ENCODE assay signal across 20 cellular contexts in genomic region chr4:25694466-25694865, GRCh38. TPM values are rescaled to one million over a fixed set of nuclear protein-coding genes. Genes with fewer than 3 reads are reported as not detected.
DNase-seq lines count a peak whose midpoint lies in the region; ATAC-seq, FAIRE-seq and TF ChIP-seq lines count a peak whose summit lies in the region.
"Had no signal": no experiment of that assay in that cellular context is flagged by ENCODE, and none has a peak within 500 bp of the region (broad histone marks: within the 10 kb centered on the region; RNA-seq: fewer than 3 reads in every experiment).

No MANE protein-coding gene starts in this region.

- no peak overlapping the region for H3K4me3 ChIP-seq in right lobe of liver

- no peaks in the 10 kb centered on the region for H3K4me1 ChIP-seq in right lobe of liver

- H3K9me3 Mint-ChIP-seq in activated T-helper 17 cell treated with anti-CD3 and anti-CD28 coated beads, Interleukin-2, amount 50 U/mL, for 72 hours = peaks cover 4% of the 10 kb centered on the region
- peaks cover 6% of the 10 kb centered on the region for H3K9me3 Mint-ChIP-seq in CD4-positive, alpha-beta T cell

- DNase-seq in CMK (ENCODE audit: low read depth) = peak; percentile 17
- peak; percentile 52 for DNase-seq in HTR-8/SVneo (ENCODE audit: insufficient read length, low spot score)
- peak; percentile 14 for DNase-seq in astrocyte of the hippocampus (ENCODE audit: low read depth, low spot score)
- no peak for DNase-seq in right lobe of liver
- DNase-seq in CD4-positive, alpha-beta T cell = no peak
- DNase-seq: activated naive CD8-positive, alpha-beta T cell treated with anti-CD3 and anti-CD28 coated beads, Interleukin-2, amount 50 U/mL, for 24 hours; Calu3; immature natural killer cell; NCI-H1105; NCI-H748 treated with DMSO at 0.1 percent for 48 hours; retina; WERI-Rb-1 had no signal

- ATAC-seq in right lobe of liver (peak in 3 of 4 donors; percentile 35 to 44 (median 37)), HG03439 (IDR thresholded peaks at IDR 0.05; ENCODE audit: unreplicated experiment) (no peak), GM18861 (IDR thresholded peaks at IDR 0.05; ENCODE audit: unreplicated experiment) (no peak)
- no peak for ATAC-seq in activated T-helper 17 cell treated with anti-CD3 and anti-CD28 coated beads, Interleukin-2, amount 50 U/mL, for 72 hours (replicated peaks)
- no peak for ATAC-seq in CD4-positive, alpha-beta T cell (ENCODE audit: poor library complexity)
- ATAC-seq: activated naive CD8-positive, alpha-beta T cell treated with anti-CD3 and anti-CD28 coated beads, Interleukin-2, amount 50 U/mL, for 24 hours; HCT116; Panc1 had no signal

- no peak overlapping the region for H3K27ac Mint-ChIP-seq in activated T-helper 17 cell treated with anti-CD3 and anti-CD28 coated beads, Interleukin-2, amount 50 U/mL, for 72 hours
- H3K27ac Mint-ChIP-seq in CD4-positive, alpha-beta T cell = no peak overlapping the region
- H3K27ac Mint-ChIP-seq: activated naive CD8-positive, alpha-beta T cell treated with anti-CD3 and anti-CD28 coated beads, Interleukin-2, amount 50 U/mL, for 24 hours; activated T-helper 1 cell treated with anti-CD3 and anti-CD28 coated beads, Interleukin-12 subunit alpha, Interleukin-12 subunit beta, Interleukin-2, Interleukin-4 antibody, amounts not matched to agents 30 ng/mL and 10 ng/mL and 1 ng/mL, durations not matched to agents 14 hours and 24 hours and 36 hours; immature natural killer cell; mesothelial cell of epicardium had no signal

- no peak for TF ChIP-seq POLR2A in right lobe of liver (IDR thresholded peaks at IDR 0.05)

- CTCF ChIA-PET in CD4-positive, alpha-beta T cell (lab: Charles Lee) = no interaction called here

- no peaks in the 10 kb centered on the region for H3K9me3 ChIP-seq in right lobe of liver
- H3K9me3 ChIP-seq in CD4-positive, alpha-beta T cell (ENCODE audit: control insufficient read depth, low read length) = no peaks in the 10 kb centered on the region

- POLR2A ChIA-PET in CD4-positive, alpha-beta T cell (lab: Charles Lee) = no interaction called here

- H3K36me3 Mint-ChIP-seq in activated T-helper 17 cell treated with anti-CD3 and anti-CD28 coated beads, Interleukin-2, amount 50 U/mL, for 72 hours (ENCODE audit: low read depth) = no peaks in the 10 kb centered on the region
- H3K36me3 Mint-ChIP-seq in CD4-positive, alpha-beta T cell (ENCODE audit: low read depth) = no peaks in the 10 kb centered on the region
- H3K36me3 Mint-ChIP-seq: mesothelial cell of epicardium had no signal

- H3K4me3 Mint-ChIP-seq in activated T-helper 17 cell treated with anti-CD3 and anti-CD28 coated beads, Interleukin-2, amount 50 U/mL, for 72 hours = no peak overlapping the region
- no peak overlapping the region for H3K4me3 Mint-ChIP-seq in CD4-positive, alpha-beta T cell
- H3K4me3 Mint-ChIP-seq: activated naive CD8-positive, alpha-beta T cell treated with anti-CD3 and anti-CD28 coated beads, Interleukin-2, amount 50 U/mL, for 24 hours; activated T-helper 1 cell treated with anti-CD3 and anti-CD28 coated beads, Interleukin-12 subunit alpha, Interleukin-12 subunit beta, Interleukin-2, Interleukin-4 antibody, amounts not matched to agents 30 ng/mL and 10 ng/mL and 1 ng/mL, durations not matched to agents 14 hours and 24 hours and 36 hours; immature natural killer cell; mesothelial cell of epicardium had no signal

- H3K27ac ChIP-seq in right lobe of liver = no peak overlapping the region
- no peak overlapping the region for H3K27ac ChIP-seq in CD4-positive, alpha-beta T cell (ENCODE audit: low read depth, low read length)
- H3K27ac ChIP-seq: WERI-Rb-1 had no signal

- H3K4me1 Mint-ChIP-seq in activated T-helper 17 cell treated with anti-CD3 and anti-CD28 coated beads, Interleukin-2, amount 50 U/mL, for 72 hours = no peaks in the 10 kb centered on the region
- no peaks in the 10 kb centered on the region for H3K4me1 Mint-ChIP-seq in CD4-positive, alpha-beta T cell (ENCODE audit: low read depth)
- H3K4me1 Mint-ChIP-seq: activated naive CD8-positive, alpha-beta T cell treated with anti-CD3 and anti-CD28 coated beads, Interleukin-2, amount 50 U/mL, for 24 hours; immature natural killer cell; mesothelial cell of epicardium had no signal

- WGBS in right lobe of liver (ENCODE audit: insufficient coverage, low coverage, low lambda C conversion rate, missing lambda C conversion rate) = 28% methylated on average over 3 of the region's 3 CpGs

- no peak for TF ChIP-seq CTCF in right lobe of liver (IDR thresholded peaks at IDR 0.05)
- no peak for TF ChIP-seq CTCF in CD4-positive, alpha-beta T cell (IDR thresholded peaks at IDR 0.05)

- H3K27me3 Mint-ChIP-seq in activated T-helper 17 cell treated with anti-CD3 and anti-CD28 coated beads, Interleukin-2, amount 50 U/mL, for 72 hours = peaks cover 3% of the 10 kb centered on the region
- peaks cover 6% of the 10 kb centered on the region for H3K27me3 Mint-ChIP-seq in CD4-positive, alpha-beta T cell
- H3K27me3 Mint-ChIP-seq: activated naive CD8-positive, alpha-beta T cell treated with anti-CD3 and anti-CD28 coated beads, Interleukin-2, amount 50 U/mL, for 24 hours had no signal

- intact Hi-C loops in right lobe of liver (cut with DNase I) = no loop called here
- intact Hi-C loops in CD4-positive, alpha-beta T cell (cut with DNase I, micrococcal nuclease) = no loop called here

- H3K36me3 ChIP-seq in right lobe of liver = no peaks in the 10 kb centered on the region
- H3K36me3 ChIP-seq: WERI-Rb-1 had no signal

- no peak for FAIRE-seq in HTR-8/SVneo (lab: Jason Lieb, UNC)

- no peaks in the 10 kb centered on the region for H3K27me3 ChIP-seq in right lobe of liver
- no peaks in the 10 kb centered on the region for H3K27me3 ChIP-seq in CD4-positive, alpha-beta T cell (ENCODE audit: control insufficient read depth, insufficient read depth, low read length)

RNA-seq across cellular contexts. Expression of gene SLC34A2, which starts 38.8 kb away (rescaled TPM):
- under 1 TPM; 0.39 to 0.98 (median 0.79) TPM for total RNA-seq in right lobe of liver
- not detected for total RNA-seq in activated T-helper 17 cell treated with anti-CD3 and anti-CD28 coated beads, Interleukin-2, amount 50 U/mL, for 72 hours
- total RNA-seq in CD4-positive, alpha-beta T cell = not detected
- total RNA-seq: activated T-helper 1 cell treated with anti-CD3 and anti-CD28 coated beads, Interleukin-12 subunit alpha, Interleukin-12 subunit beta, Interleukin-2, Interleukin-4 antibody, amounts not matched to agents 30 ng/mL and 10 ng/mL and 1 ng/mL, durations not matched to agents 14 hours and 24 hours and 36 hours; glomerular endothelial cell had no signal

Comparison
In these comparisons a context has a peak if more than half of its experiments do, and no peak if none do; other contexts are left out.
1. DNase-seq: peak in CMK (single experiment), HTR-8/SVneo (single experiment) and astrocyte of the hippocampus (single experiment); none in right lobe of liver (0 of 3) and CD4-positive, alpha-beta T cell (0 of 10).
2. ATAC-seq: peak in right lobe of liver (3 of 4); none in activated T-helper 17 cell treated with anti-CD3 and anti-CD28 coated beads, Interleukin-2, amount 50 U/mL, for 72 hours (single experiment), CD4-positive, alpha-beta T cell (single experiment), HG03439 (single experiment) and GM18861 (single experiment).